In the genomic region with DNA sequence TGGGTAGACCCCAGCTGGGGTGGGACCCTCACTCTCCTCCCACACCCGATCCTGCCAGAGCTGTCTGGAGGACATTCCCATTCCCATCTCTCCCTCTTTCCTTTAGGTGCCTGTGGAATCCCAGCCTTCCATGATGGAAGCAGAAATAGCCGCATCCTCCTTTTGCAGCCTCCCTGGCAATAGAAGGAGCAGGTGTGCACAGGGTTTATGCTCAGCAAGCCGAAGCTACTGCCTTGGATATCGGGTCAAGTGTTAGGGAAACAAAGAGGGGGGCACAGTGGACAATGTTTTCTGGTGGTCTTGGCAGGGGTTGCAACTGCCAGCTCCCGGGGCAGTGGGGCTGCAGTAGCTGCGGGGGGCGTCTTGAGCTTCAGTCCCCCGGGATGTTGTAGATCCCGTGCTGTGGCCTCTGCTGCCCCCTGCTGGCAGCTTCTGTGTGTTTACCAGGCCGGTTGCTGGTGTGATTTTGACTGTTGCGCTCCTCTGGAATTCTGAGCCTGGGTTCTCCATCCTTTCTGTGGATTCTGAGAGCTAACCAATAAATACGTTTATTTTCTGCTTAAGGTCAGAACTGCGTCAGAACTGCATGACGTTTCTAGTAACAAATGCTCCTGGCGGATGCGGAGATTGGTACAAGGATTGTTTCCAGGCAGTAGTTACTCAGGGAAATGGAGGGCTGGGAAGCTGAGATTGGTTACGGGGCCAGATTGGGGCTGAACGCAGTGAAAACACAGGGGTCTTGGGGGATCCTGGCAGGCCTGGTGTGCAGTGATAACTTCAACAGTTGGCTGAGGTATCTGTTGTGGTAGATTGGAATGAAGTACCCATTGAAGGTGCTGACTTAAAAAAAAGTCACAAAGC, we compare ENCODE assay signal across 8 cellular contexts. TPM values are rescaled to one million over a fixed set of nuclear protein-coding genes. Genes with fewer than 3 reads are reported as not detected.
DNase-seq lines count a peak whose midpoint lies in the region; ATAC-seq and TF ChIP-seq lines count a peak whose summit lies in the region.
"Not testable (repeated sequence)": the region's sequence is repeated elsewhere in the genome, so short reads cannot be mapped to it uniquely, and the experiment has no call there.

No MANE protein-coding gene starts in this region.

- not testable (repeated sequence) for H3K9ac ChIP-seq in smooth muscle cell (ENCODE audit: low read depth)

- not testable (repeated sequence) for H3K27me3 ChIP-seq in Peyer's patch
- H3K27me3 ChIP-seq in smooth muscle cell (ENCODE audit: low read depth) (peaks cover 11% of the 10 kb centered on the region), upper lobe of right lung (peaks cover 42% of the 10 kb centered on the region)

- H3K4me1 Mint-ChIP-seq in chondrocyte (ENCODE audit: low read depth) = not testable (repeated sequence)

- 34% methylated on average over 18 of the region's 18 CpGs for WGBS in smooth muscle cell (ENCODE audit: low lambda C conversion rate)

- not testable (repeated sequence) for H3K27ac Mint-ChIP-seq in chondrocyte (ENCODE audit: unreplicated experiment)

- not testable (repeated sequence) for H3F3A ChIP-seq in smooth muscle cell (ENCODE audit: low read depth)

- H3K9me3 ChIP-seq in Peyer's patch; smooth muscle cell (replicated peaks; ENCODE audit: low read depth); upper lobe of right lung: not testable (repeated sequence)

- H2AFZ ChIP-seq in smooth muscle cell (ENCODE audit: low read depth) = not testable (repeated sequence)

- not testable (repeated sequence) for H3K4me1 ChIP-seq in Peyer's patch; smooth muscle cell (ENCODE audit: low read depth); upper lobe of right lung

- H3K36me3 Mint-ChIP-seq in chondrocyte (ENCODE audit: low read depth) = not testable (repeated sequence)

- H3K4me3 Mint-ChIP-seq in chondrocyte (ENCODE audit: unreplicated experiment) = not testable (repeated sequence)

- not testable (repeated sequence) for H3K4me2 ChIP-seq in smooth muscle cell

- 0 out of 2 replicates have a peak overlapping the region, but pooled peaks have one; percentile 7 for H3K4me3 ChIP-seq in LNCaP clone FGC (ENCODE audit: low read depth, low read length)
- not testable (repeated sequence) for H3K4me3 ChIP-seq in Peyer's patch, smooth muscle cell, upper lobe of right lung

- intact Hi-C loops in upper lobe of right lung (cut with DNase I) = not testable (repeated sequence)

- TF ChIP-seq CTCF in LNCaP clone FGC (IDR thresholded peaks at IDR 0.05; ENCODE audit: control insufficient read depth, extremely low read depth, insufficient read depth) = peak; percentile 56
- peak in 5 of 6 experiments; percentile 48 to 79 (median 56) for TF ChIP-seq CTCF in Peyer's patch (IDR thresholded peaks at IDR 0.05)
- TF ChIP-seq CTCF in chondrocyte (IDR thresholded peaks at IDR 0.05) = peak; percentile 84
- peak; percentile 70 for TF ChIP-seq CTCF in smooth muscle cell (IDR thresholded peaks at IDR 0.05; ENCODE audit: borderline replicate concordance, insufficient read depth, poor library complexity, severe bottlenecking)
- peak; percentile 72 for TF ChIP-seq CTCF in upper lobe of right lung (IDR thresholded peaks at IDR 0.05)

- in situ Hi-C loops in G401 (cut with HindIII; ENCODE audit: low sequenced_read_pairs) = not testable (repeated sequence)

- peaks cover 50% of the 10 kb centered on the region for H3K27me3 Mint-ChIP-seq in chondrocyte (ENCODE audit: low read depth)

- H4K20me1 ChIP-seq in smooth muscle cell (ENCODE audit: low read depth) = not testable (repeated sequence)

- H3K79me2 ChIP-seq in smooth muscle cell (ENCODE audit: low read depth) = not testable (repeated sequence)

- peak; percentile 75 for ATAC-seq in upper lobe of right lung

- DNase-seq in G401 (ENCODE audit: low spot score) = peak; percentile 45
- not testable (repeated sequence) for DNase-seq in LNCaP clone FGC (ENCODE audit: low read depth); chondrocyte (ENCODE audit: low spot score)
- DNase-seq in Peyer's patch = peak; percentile 56 to 87 (median 76)
- peak; percentile 32 for DNase-seq in activated CD8-positive, alpha-beta memory T cell treated with anti-CD3 and anti-CD28 coated beads, Interleukin-2, amount 50 U/mL, for 24 hours (ENCODE audit: extremely low read depth)
- peak; percentile 37 for DNase-seq in kidney glomerular epithelial cell (lab: John Stamatoyannopoulos, UW)
- DNase-seq in smooth muscle cell (lab: John Stamatoyannopoulos, UW; ENCODE audit: unreplicated experiment) = peak; percentile 12
- DNase-seq in upper lobe of right lung = peak; percentile 84

- not testable (repeated sequence) for H3K27ac ChIP-seq in Peyer's patch; smooth muscle cell (ENCODE audit: low read depth); upper lobe of right lung

- not testable (repeated sequence) for H3K9me3 Mint-ChIP-seq in chondrocyte (ENCODE audit: low read depth)

- TF ChIP-seq POLR2A in Peyer's patch (IDR thresholded peaks at IDR 0.05) = not testable (repeated sequence)

- H3K36me3 ChIP-seq in Peyer's patch; smooth muscle cell (ENCODE audit: low read depth); upper lobe of right lung: not testable (repeated sequence)

RNA-seq across cellular contexts. Expression of a gene that starts 31.2 kb away (rescaled TPM):
- total RNA-seq in G401 (2014; rRNA removed; shearing (Covaris generic)) = 55.0 and 55.9 TPM in 2 replicates
- total RNA-seq in Peyer's patch = 1 to 10 TPM in 3 of 4 donors, under 1 TPM in 1; 0.85 to 4.6 (median 2.3) TPM
- total RNA-seq in chondrocyte = 24.3 to 33.0 TPM (median 26.8 TPM) in 3 replicates
- total RNA-seq in smooth muscle cell = 36.8 and 52.7 TPM in 2 replicates
- 46.2 and 51.9 TPM in 2 replicates for polyA plus RNA-seq in smooth muscle cell
- total RNA-seq in upper lobe of right lung = 16.2 TPM

RNA-seq across cellular contexts. Expression of a gene that starts 45.5 kb away (rescaled TPM):
- 139 and 190 TPM in 2 replicates for total RNA-seq in G401 (2014; rRNA removed; shearing (Covaris generic))
- 100 to 1,000 TPM; 143 to 289 (median 231) TPM for total RNA-seq in Peyer's patch
- 110 to 133 TPM (median 118 TPM) in 3 replicates for total RNA-seq in chondrocyte
- 97.7 and 98.4 TPM in 2 replicates for total RNA-seq in smooth muscle cell
- polyA plus RNA-seq in smooth muscle cell = 174 and 200 TPM in 2 replicates
- 147 TPM for total RNA-seq in upper lobe of right lung

RNA-seq across cellular contexts. Expression of a gene that starts 52.8 kb away (rescaled TPM):
- 1.8 and 4.3 TPM in 2 replicates for total RNA-seq in G401 (2014; rRNA removed; shearing (Covaris generic))
- total RNA-seq in Peyer's patch = 100 to 1,000 TPM in 3 of 4 donors, 10 to 100 TPM in 1; 94.9 to 942 (median 697) TPM
- total RNA-seq in chondrocyte = 6.6 to 7.7 TPM (median 7.6 TPM) in 3 replicates
- total RNA-seq in smooth muscle cell = 4.0 and 12.2 TPM in 2 replicates
- 3.0 and 8.7 TPM in 2 replicates for polyA plus RNA-seq in smooth muscle cell
- total RNA-seq in upper lobe of right lung = 17.7 TPM
